ENCODE assay signal across 7 cellular contexts in the genomic region with DNA sequence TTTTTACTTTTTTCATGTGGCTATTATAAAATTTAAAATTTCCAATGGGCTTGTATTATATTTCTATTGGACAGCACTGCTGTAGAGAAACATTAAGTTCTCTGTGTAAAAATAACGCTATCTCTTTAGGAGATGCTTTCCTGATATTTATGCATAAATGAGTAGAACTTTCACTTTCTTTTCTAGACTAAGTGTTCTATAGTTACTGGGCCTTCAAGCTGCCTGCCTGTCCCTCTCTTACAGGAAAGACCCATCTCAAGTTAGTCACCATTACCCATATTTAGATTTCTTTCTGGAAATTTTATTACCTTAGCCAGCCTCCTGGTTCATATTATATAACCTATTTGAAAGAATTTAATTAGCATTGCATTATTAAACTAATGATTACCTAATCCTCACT. TPM values are rescaled to one million over a fixed set of nuclear protein-coding genes. Genes with fewer than 3 reads are reported as not detected.
A peak's percentile ranks its signal among the peaks of the same experiment; 100 is the strongest.
DNase-seq lines count a peak whose midpoint lies in the region; ATAC-seq and TF ChIP-seq lines count a peak whose summit lies in the region.

No MANE protein-coding gene starts in this region.

- no peaks in the 10 kb centered on the region for H3K9me3 Mint-ChIP-seq in osteocyte (ENCODE audit: unreplicated experiment)

- no peak for DNase-seq in T-helper 17 cell
- DNase-seq in osteocyte (ENCODE audit: extremely low spot score, unreplicated experiment) = no peak
- no peak for DNase-seq in HK-2 (ENCODE audit: unreplicated experiment)
- DNase-seq in SIG-M5 treated with dmso at 0.1 percent for 504 hours (lab: John Stamatoyannopoulos, UW; ENCODE audit: unreplicated experiment) = no peak
- DNase-seq in UCSD-AML1 (lab: John Stamatoyannopoulos, UW; ENCODE audit: unreplicated experiment) = no peak

- H3K4me3 Mint-ChIP-seq in T-helper 17 cell = peak overlapping the region; percentile 73
- no peak overlapping the region for H3K4me3 Mint-ChIP-seq in osteocyte (ENCODE audit: unreplicated experiment)

- no peaks in the 10 kb centered on the region for H3K9me3 ChIP-seq in T-helper 17 cell (ENCODE audit: control insufficient read depth, low read length, poor library complexity, severe bottlenecking)

- H3K27ac Mint-ChIP-seq in T-helper 17 cell (peak overlapping the region; percentile 96), osteocyte (ENCODE audit: unreplicated experiment) (peak overlapping the region; percentile 33)

- H3K4me1 Mint-ChIP-seq in T-helper 17 cell (peaks cover 53% of the 10 kb centered on the region), osteocyte (ENCODE audit: unreplicated experiment) (peaks cover 17% of the 10 kb centered on the region)

- H3K36me3 Mint-ChIP-seq in T-helper 17 cell (ENCODE audit: low read depth) (peaks cover 21% of the 10 kb centered on the region), osteocyte (ENCODE audit: unreplicated experiment) (no peaks in the 10 kb centered on the region)

- H3K27me3 Mint-ChIP-seq in T-helper 17 cell = no peaks in the 10 kb centered on the region
- H3K27me3 Mint-ChIP-seq in osteocyte (ENCODE audit: unreplicated experiment) = no peaks in the 10 kb centered on the region

- peak; percentile 45 for ATAC-seq in GM18868 (IDR thresholded peaks at IDR 0.05; ENCODE audit: unreplicated experiment)
- ATAC-seq in HG02852 (IDR thresholded peaks at IDR 0.05; ENCODE audit: unreplicated experiment) = peak; percentile 22
- no peak for ATAC-seq in T-helper 17 cell

- no peak for TF ChIP-seq CTCF in osteocyte (IDR thresholded peaks at IDR 0.05)

RNA-seq across cellular contexts. Expression of a gene that starts 4.8 kb away (rescaled TPM):
- 100 to 1,000 TPM; 227 to 237 TPM for total RNA-seq in T-helper 17 cell
- 5.7 and 6.5 TPM in 2 replicates for total RNA-seq in osteocyte

Comparison
In these comparisons a context has a peak if more than half of its experiments do, and no peak if none do; other contexts are left out.
1. RNA of a gene that starts 4.8 kb away (total RNA-seq): 227 to 237 TPM in T-helper 17 cell; 5.7 to 6.5 TPM in osteocyte; every median in the first group is over 10 times any median in the second.